ENCODE assay signal across 2 cellular contexts in the genomic region with DNA sequence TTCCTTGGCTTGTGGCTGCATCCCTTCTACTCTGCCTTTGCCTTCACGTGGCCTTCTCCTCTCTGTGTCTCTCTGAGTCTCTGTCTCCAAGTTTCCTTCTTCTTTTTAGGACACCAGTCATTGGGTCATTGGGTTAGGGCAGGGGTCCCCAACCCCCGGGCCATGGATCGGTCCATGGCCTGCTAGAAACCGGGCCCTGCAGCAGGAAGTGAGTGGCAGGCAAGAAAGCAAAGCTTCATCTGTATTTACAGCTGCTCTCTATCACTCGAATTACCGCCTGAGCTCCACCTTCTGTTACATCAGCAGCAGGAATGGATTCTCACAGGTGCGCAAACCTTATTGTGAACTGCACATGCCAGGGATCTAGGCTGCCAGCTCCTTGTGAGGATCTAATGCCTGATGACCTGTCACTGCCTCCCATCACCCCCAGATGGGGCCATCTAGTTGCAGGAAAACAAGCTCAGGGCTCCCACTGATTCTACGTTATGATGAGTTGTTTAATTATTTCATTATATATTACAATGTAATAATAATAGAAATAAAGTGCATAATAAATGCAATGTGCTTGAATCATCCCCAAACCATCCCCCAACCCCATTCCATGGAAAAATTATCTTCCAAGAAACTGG.
TF ChIP-seq lines count a peak whose summit lies in the region.

No MANE protein-coding gene starts in this region.

TF ChIP-seq in HCT116, 20 proteins besides CTCF, POLR2A, EP300 and RAD21:
- TF ChIP-seq, protein P1, sequence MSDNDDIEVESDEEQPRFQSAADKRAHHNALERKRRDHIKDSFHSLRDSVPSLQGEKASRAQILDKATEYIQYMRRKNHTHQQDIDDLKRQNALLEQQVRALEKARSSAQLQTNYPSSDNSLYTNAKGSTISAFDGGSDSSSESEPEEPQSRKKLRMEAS (IDR thresholded peaks at IDR 0.05), result no peak
- TF ChIP-seq, protein P2, sequence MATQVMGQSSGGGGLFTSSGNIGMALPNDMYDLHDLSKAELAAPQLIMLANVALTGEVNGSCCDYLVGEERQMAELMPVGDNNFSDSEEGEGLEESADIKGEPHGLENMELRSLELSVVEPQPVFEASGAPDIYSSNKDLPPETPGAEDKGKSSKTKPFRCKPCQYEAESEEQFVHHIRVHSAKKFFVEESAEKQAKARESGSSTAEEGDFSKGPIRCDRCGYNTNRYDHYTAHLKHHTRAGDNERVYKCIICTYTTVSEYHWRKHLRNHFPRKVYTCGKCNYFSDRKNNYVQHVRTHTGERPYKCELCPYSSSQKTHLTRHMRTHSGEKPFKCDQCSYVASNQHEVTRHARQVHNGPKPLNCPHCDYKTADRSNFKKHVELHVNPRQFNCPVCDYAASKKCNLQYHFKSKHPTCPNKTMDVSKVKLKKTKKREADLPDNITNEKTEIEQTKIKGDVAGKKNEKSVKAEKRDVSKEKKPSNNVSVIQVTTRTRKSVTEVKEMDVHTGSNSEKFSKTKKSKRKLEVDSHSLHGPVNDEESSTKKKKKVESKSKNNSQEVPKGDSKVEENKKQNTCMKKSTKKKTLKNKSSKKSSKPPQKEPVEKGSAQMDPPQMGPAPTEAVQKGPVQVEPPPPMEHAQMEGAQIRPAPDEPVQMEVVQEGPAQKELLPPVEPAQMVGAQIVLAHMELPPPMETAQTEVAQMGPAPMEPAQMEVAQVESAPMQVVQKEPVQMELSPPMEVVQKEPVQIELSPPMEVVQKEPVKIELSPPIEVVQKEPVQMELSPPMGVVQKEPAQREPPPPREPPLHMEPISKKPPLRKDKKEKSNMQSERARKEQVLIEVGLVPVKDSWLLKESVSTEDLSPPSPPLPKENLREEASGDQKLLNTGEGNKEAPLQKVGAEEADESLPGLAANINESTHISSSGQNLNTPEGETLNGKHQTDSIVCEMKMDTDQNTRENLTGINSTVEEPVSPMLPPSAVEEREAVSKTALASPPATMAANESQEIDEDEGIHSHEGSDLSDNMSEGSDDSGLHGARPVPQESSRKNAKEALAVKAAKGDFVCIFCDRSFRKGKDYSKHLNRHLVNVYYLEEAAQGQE (IDR thresholded peaks at IDR 0.05; ENCODE audit: low read depth), result no peak
- TF ChIP-seq EZH2 (IDR thresholded peaks at IDR 0.05) (no peak), SRF (IDR thresholded peaks at IDR 0.05; ENCODE audit: low read depth) (no peak), SP1 (IDR thresholded peaks at IDR 0.05; ENCODE audit: low read depth) (no peak), TCF7L2 (IDR thresholded peaks at IDR 0.05; ENCODE audit: borderline replicate concordance, extremely low read depth, insufficient read depth, insufficient read length) (no peak), YY1 (IDR thresholded peaks at IDR 0.05; ENCODE audit: extremely low read depth, insufficient replicate concordance, low read depth, low read length) (no peak)
- TF ChIP-seq, protein P3, sequence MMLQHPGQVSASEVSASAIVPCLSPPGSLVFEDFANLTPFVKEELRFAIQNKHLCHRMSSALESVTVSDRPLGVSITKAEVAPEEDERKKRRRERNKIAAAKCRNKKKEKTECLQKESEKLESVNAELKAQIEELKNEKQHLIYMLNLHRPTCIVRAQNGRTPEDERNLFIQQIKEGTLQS (IDR thresholded peaks at IDR 0.05), result no peak
- TF ChIP-seq, protein P4, sequence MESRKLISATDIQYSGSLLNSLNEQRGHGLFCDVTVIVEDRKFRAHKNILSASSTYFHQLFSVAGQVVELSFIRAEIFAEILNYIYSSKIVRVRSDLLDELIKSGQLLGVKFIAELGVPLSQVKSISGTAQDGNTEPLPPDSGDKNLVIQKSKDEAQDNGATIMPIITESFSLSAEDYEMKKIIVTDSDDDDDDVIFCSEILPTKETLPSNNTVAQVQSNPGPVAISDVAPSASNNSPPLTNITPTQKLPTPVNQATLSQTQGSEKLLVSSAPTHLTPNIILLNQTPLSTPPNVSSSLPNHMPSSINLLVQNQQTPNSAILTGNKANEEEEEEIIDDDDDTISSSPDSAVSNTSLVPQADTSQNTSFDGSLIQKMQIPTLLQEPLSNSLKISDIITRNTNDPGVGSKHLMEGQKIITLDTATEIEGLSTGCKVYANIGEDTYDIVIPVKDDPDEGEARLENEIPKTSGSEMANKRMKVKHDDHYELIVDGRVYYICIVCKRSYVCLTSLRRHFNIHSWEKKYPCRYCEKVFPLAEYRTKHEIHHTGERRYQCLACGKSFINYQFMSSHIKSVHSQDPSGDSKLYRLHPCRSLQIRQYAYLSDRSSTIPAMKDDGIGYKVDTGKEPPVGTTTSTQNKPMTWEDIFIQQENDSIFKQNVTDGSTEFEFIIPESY (IDR thresholded peaks at IDR 0.05; ENCODE audit: extremely low read depth, insufficient replicate concordance, low read length), result no peak

TF ChIP-seq in H1, 55 proteins besides CTCF, POLR2A, EP300 and RAD21:
- TF ChIP-seq HDAC2 (IDR thresholded peaks at IDR 0.05; ENCODE audit: borderline replicate concordance in 1 of 2, low read depth in 2 of 2, low read length in 2 of 2) (no peak), ASH2L (IDR thresholded peaks at IDR 0.05; ENCODE audit: low read length) (no peak), RNF2 (IDR thresholded peaks at IDR 0.05; ENCODE audit: borderline replicate concordance, low read depth, low read length, missing control alignments, poor library complexity, severe bottlenecking) (no peak), CHD1 (IDR thresholded peaks at IDR 0.05; ENCODE audit: low read depth, low read length) (no peak), NRF1 (IDR thresholded peaks at IDR 0.05; ENCODE audit: low read depth, low read length) (no peak), TBP (IDR thresholded peaks at IDR 0.05; ENCODE audit: low read depth, low read length) (no peak), JUN (IDR thresholded peaks at IDR 0.05; ENCODE audit: low read depth, low read length) (no peak), KDM5A (IDR thresholded peaks at IDR 0.05; ENCODE audit: low read length) (no peak), POU5F1 (IDR thresholded peaks at IDR 0.05; ENCODE audit: low read depth, low read length) (no peak), CHD2 (IDR thresholded peaks at IDR 0.05; ENCODE audit: low read length) (no peak), KDM4A (IDR thresholded peaks at IDR 0.05; ENCODE audit: low read depth, low read length, severe bottlenecking) (no peak), MAFK (IDR thresholded peaks at IDR 0.05; ENCODE audit: low read depth, low read length) (no peak), SP4 (IDR thresholded peaks at IDR 0.05; ENCODE audit: low read length) (no peak), RFX5 (IDR thresholded peaks at IDR 0.05; ENCODE audit: borderline replicate concordance, low read depth, low read length) (no peak), RBBP5 (IDR thresholded peaks at IDR 0.05; ENCODE audit: borderline replicate concordance, low read depth, low read length) (no peak)
- TF ChIP-seq, protein P3 (IDR thresholded peaks at IDR 0.05; ENCODE audit: insufficient read depth, low read depth, low read length), result no peak
- TF ChIP-seq, protein P5, sequence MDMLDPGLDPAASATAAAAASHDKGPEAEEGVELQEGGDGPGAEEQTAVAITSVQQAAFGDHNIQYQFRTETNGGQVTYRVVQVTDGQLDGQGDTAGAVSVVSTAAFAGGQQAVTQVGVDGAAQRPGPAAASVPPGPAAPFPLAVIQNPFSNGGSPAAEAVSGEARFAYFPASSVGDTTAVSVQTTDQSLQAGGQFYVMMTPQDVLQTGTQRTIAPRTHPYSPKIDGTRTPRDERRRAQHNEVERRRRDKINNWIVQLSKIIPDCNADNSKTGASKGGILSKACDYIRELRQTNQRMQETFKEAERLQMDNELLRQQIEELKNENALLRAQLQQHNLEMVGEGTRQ (IDR thresholded peaks at IDR 0.05; ENCODE audit: low read length), result no peak
- TF ChIP-seq, protein P1 (IDR thresholded peaks at IDR 0.05), result no peak
